Comparison of ENCODE assay signal across 8 cellular contexts in genomic region chr2:118309201-118310015, GRCh38.
A peak's percentile ranks its signal among the peaks of the same experiment; 100 is the strongest.
DNase-seq lines count a peak whose midpoint lies in the region; ATAC-seq and TF ChIP-seq lines count a peak whose summit lies in the region.

No MANE protein-coding gene starts in this region.

- no peak for TF ChIP-seq POLR2A in Peyer's patch (IDR thresholded peaks at IDR 0.05)
- TF ChIP-seq POLR2A in esophagus muscularis mucosa (IDR thresholded peaks at IDR 0.05; ENCODE audit: low read depth) = no peak

- POLR2A ChIA-PET in Caco-2 (lab: Charles Lee) = interaction anchor here (0.6 kb wide), 1 partner anchor 168 kb away, joined by 4 read pairs; no protein-coding TSS in a partner anchor

- H3K27me3 ChIP-seq in Caco-2 (replicated peaks; ENCODE audit: control insufficient read depth, insufficient read depth, low read length) (no peaks in the 10 kb centered on the region), Peyer's patch (no peaks in the 10 kb centered on the region), esophagus muscularis mucosa (peaks cover 4 to 63% (median 9%) of the 10 kb centered on the region in 4 donors), trophoblast cell (ENCODE audit: insufficient read depth, low read length) (no peaks in the 10 kb centered on the region)

- DNase-seq in Caco-2 = no peak
- DNase-seq in Peyer's patch = no peak
- peak; percentile 53 for DNase-seq in esophagus muscularis mucosa (ENCODE audit: extremely low spot score)
- DNase-seq in trophoblast cell = no peak
- DNase-seq in mucosa of gallbladder (ENCODE audit: low spot score) = no peak
- no peak for DNase-seq in retina
- DNase-seq in stimulated activated CD4-positive, alpha-beta T cell treated with anti-CD3 and anti-CD28 coated beads, Interleukin-2, amount 100 ng/mL, for 48 hours = no peak

- H2BK12ac ChIP-seq in trophoblast cell (ENCODE audit: low read length) = no peak overlapping the region

- BruUV-seq in Caco-2 (replicated peaks; lab: Mats Ljungman, UMichigan) = no TSS peak

- no peak overlapping the region for H2AK5ac ChIP-seq in trophoblast cell (ENCODE audit: low read length)

- H3K4me2 ChIP-seq in trophoblast cell (ENCODE audit: low read length) = peak overlapping the region; percentile 57

- no peaks in the 10 kb centered on the region for H3K79me2 ChIP-seq in trophoblast cell (ENCODE audit: control insufficient read depth, insufficient read depth, low read length, poor library complexity)

- TF ChIP-seq CTCF in Caco-2 (IDR thresholded peaks at IDR 0.05; ENCODE audit: insufficient read depth in 1 of 2, low read depth in 1 of 2, low read length in 1 of 2, severe bottlenecking in 1 of 2, unreplicated experiment in 1 of 2) (no peak), Peyer's patch (IDR thresholded peaks at IDR 0.05) (no peak), esophagus muscularis mucosa (IDR thresholded peaks at IDR 0.05) (no peak)

- H3K27ac ChIP-seq in Peyer's patch (peak overlapping the region in 1 of 4 donors; percentile 3), esophagus muscularis mucosa (replicated peaks in 1 of 4) (no peak overlapping the region), trophoblast cell (ENCODE audit: low read depth, low read length) (no peak overlapping the region)

- no peaks in the 10 kb centered on the region for H3K36me3 ChIP-seq in Caco-2 (ENCODE audit: control insufficient read depth, insufficient read depth, low read length)
- no peaks in the 10 kb centered on the region for H3K36me3 ChIP-seq in Peyer's patch
- H3K36me3 ChIP-seq in esophagus muscularis mucosa = no peaks in the 10 kb centered on the region
- H3K36me3 ChIP-seq in trophoblast cell (ENCODE audit: control insufficient read depth in 1 of 2, insufficient read depth in 2 of 2, low read length in 2 of 2) = no peaks in the 10 kb centered on the region

- H2BK5ac ChIP-seq in trophoblast cell (ENCODE audit: low read depth, low read length, poor library complexity) = no peak overlapping the region

- peak overlapping the region; percentile 68 for H4K12ac ChIP-seq in trophoblast cell (ENCODE audit: low read depth, low read length)

- H3K9ac ChIP-seq in trophoblast cell (ENCODE audit: low read length) = no peak overlapping the region

- H3K9me3 ChIP-seq in Caco-2 = no peaks in the 10 kb centered on the region
- no peaks in the 10 kb centered on the region for H3K9me3 ChIP-seq in Peyer's patch
- no peaks in the 10 kb centered on the region for H3K9me3 ChIP-seq in esophagus muscularis mucosa
- no peaks in the 10 kb centered on the region for H3K9me3 ChIP-seq in trophoblast cell (ENCODE audit: insufficient read depth, low read depth, low read length)

- peak overlapping the region; percentile 86 for H2BK120ac ChIP-seq in trophoblast cell (ENCODE audit: insufficient read depth, low read length, poor library complexity)

- CTCF ChIA-PET in Caco-2 (lab: Charles Lee) = no interaction called here

- H3K14ac ChIP-seq in trophoblast cell (ENCODE audit: low read length) = no peak overlapping the region

- H3K23ac ChIP-seq in trophoblast cell (ENCODE audit: low read length) = no peak overlapping the region

- no peaks in the 10 kb centered on the region for H3K36me3 Mint-ChIP-seq in Caco-2 (ENCODE audit: insufficient read depth, unreplicated experiment)

- intact Hi-C loops in Caco-2 (cut with micrococcal nuclease; ENCODE audit: unreplicated experiment) = no loop called here
- intact Hi-C loops in esophagus muscularis mucosa (cut with DNase I) = no loop called here

- no peak for TF ChIP-seq EP300 in esophagus muscularis mucosa (IDR thresholded peaks at IDR 0.05)

- peak overlapping the region; percentile 86 for H4K8ac ChIP-seq in trophoblast cell (ENCODE audit: low read depth, low read length)

- H3K4me1 ChIP-seq in Caco-2 = no peaks in the 10 kb centered on the region
- H3K4me1 ChIP-seq in Peyer's patch = no peaks in the 10 kb centered on the region
- H3K4me1 ChIP-seq in esophagus muscularis mucosa = peaks cover 5 to 19% (median 11%) of the 10 kb centered on the region in 4 donors
- peaks cover 0 to 3% of the 10 kb centered on the region in 2 experiments for H3K4me1 ChIP-seq in trophoblast cell (ENCODE audit: control insufficient read depth in 1 of 2, insufficient read depth in 2 of 2, low read length in 2 of 2)

- no peak overlapping the region for H3K27ac Mint-ChIP-seq in Caco-2 (ENCODE audit: unreplicated experiment)

- H3K9me3 Mint-ChIP-seq in Caco-2 (ENCODE audit: unreplicated experiment) = no peaks in the 10 kb centered on the region

- no peak overlapping the region for H3K18ac ChIP-seq in trophoblast cell (ENCODE audit: low read length)

- H3K4me3 ChIP-seq in Caco-2 (ENCODE audit: low read depth, low read length) (peak overlapping the region; percentile 43), Peyer's patch (peak overlapping the region; percentile 35 to 52 (median 40)), esophagus muscularis mucosa (peak overlapping the region; percentile 54 to 65 (median 56)), trophoblast cell (ENCODE audit: low read depth, low read length) (peak overlapping the region; percentile 53)

- no peak overlapping the region for H3K4ac ChIP-seq in trophoblast cell (ENCODE audit: low read depth, low read length)

- ATAC-seq in GM19397 (IDR thresholded peaks at IDR 0.05; ENCODE audit: unreplicated experiment) = no peak

- no peaks in the 10 kb centered on the region for H3K4me1 Mint-ChIP-seq in Caco-2 (ENCODE audit: low read depth, unreplicated experiment)

- peak overlapping the region; percentile 98 for H2AFZ ChIP-seq in trophoblast cell (ENCODE audit: insufficient read depth, low read length, poor library complexity)

- H3K79me1 ChIP-seq in trophoblast cell (ENCODE audit: low read length) = peaks cover 3% of the 10 kb centered on the region

- H3K27me3 Mint-ChIP-seq in Caco-2 (ENCODE audit: insufficient read depth, unreplicated experiment) = peaks cover 2% of the 10 kb centered on the region

- peak overlapping the region; percentile 34 for H4K91ac ChIP-seq in trophoblast cell (ENCODE audit: low read depth, low read length)

- H3K4me3 Mint-ChIP-seq in Caco-2 (ENCODE audit: unreplicated experiment) = peak overlapping the region; percentile 70

- WGBS in esophagus muscularis mucosa = 55% methylated on average over 23 of the region's 23 CpGs
- no CpG with 5 or more reads among the region's 23 CpGs for WGBS in trophoblast cell (ENCODE audit: extremely low coverage, insufficient coverage, insufficient read length)
